ENCODE assay signal across 23 cellular contexts in the genomic region with DNA sequence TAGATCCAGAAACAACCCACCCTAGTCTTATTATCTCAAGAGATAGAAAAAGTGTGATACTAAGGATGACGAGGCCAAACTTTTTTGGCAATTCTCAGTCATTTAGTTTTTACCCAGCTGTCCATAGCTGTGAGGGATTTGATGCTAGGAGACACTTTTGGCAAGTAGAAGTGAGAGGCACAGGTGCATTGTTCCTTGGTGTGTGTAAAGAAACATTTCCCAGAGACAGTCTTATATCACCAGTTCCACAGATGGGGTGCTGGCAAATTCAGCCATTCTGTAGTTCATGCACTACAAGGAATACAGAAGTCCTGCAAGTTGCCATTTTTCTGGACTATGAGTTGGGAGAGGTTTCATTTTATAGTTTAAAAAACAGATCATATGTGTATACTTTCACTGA.
DNase-seq lines count a peak whose midpoint lies in the region; ATAC-seq lines count a peak whose summit lies in the region.
"Had no signal": no experiment of that assay in that cellular context is flagged by ENCODE, and none has a peak within 500 bp of the region (broad histone marks: within the 10 kb centered on the region; RNA-seq: fewer than 3 reads in every experiment).

No MANE protein-coding gene starts in this region.

- peak; percentile 47 for ATAC-seq in left ventricle myocardium superior
- ATAC-seq in Right ventricle myocardium superior (ENCODE audit: poor library complexity) = no peak
- ATAC-seq: A549; CD8-positive, alpha-beta T cell had no signal

- DNase-seq in left ventricle myocardium superior (no peak), Right ventricle myocardium superior (no peak)
- DNase-seq: 8988T; ACHN; AML-193; BE2C; C1 segment of cervical spinal cord; Caco-2; Calu3; CD4-positive, alpha-beta memory T cell; CD4-positive, alpha-beta T cell; CD4-positive, CD25-positive, alpha-beta regulatory T cell; CD8-positive, alpha-beta memory T cell; CD8-positive, alpha-beta T cell; COR-L47; DMS 273 treated with DMSO at 0.1 percent for 48 hours; DMS153; DMS53; DMS79; DMS79 treated with DMSO at 0.1 percent for 48 hours; DND-41; EL had no signal

- intact Hi-C loops in left ventricle myocardium superior (cut with micrococcal nuclease) (no loop called here), Right ventricle myocardium superior (cut with DNase I) (no loop called here)
